ENCODE assay signal across 18 cellular contexts in genomic region chr13:48644951-48645350, GRCh38. TPM values are rescaled to one million over a fixed set of nuclear protein-coding genes. Genes with fewer than 3 reads are reported as not detected.
A peak's percentile ranks its signal among the peaks of the same experiment; 100 is the strongest.
DNase-seq lines count a peak whose midpoint lies in the region; ATAC-seq and TF ChIP-seq lines count a peak whose summit lies in the region.
"Had no signal": no experiment of that assay in that cellular context is flagged by ENCODE, and none has a peak within 500 bp of the region (broad histone marks: within the 10 kb centered on the region; RNA-seq: fewer than 3 reads in every experiment).

No MANE protein-coding gene starts in this region.

- no peaks in the 10 kb centered on the region for H3K27me3 ChIP-seq in BE2C
- H3K27me3 ChIP-seq in endodermal cell (ENCODE audit: control insufficient read depth, insufficient read depth, low read length, poor library complexity, severe bottlenecking) = no peaks in the 10 kb centered on the region
- H3K27me3 ChIP-seq: BLaER1 treated with 17β-estradiol and CSF1 and Interleukin-3, amounts not matched to agents 10 nM and 100 nM had no signal

- H3K9me3 Mint-ChIP-seq in endodermal cell (no peaks in the 10 kb centered on the region), HFFc6 (no peaks in the 10 kb centered on the region), nephron progenitor cell (no peaks in the 10 kb centered on the region)
- H3K9me3 Mint-ChIP-seq: CD8-positive, alpha-beta T cell; GM23338; IgD-negative memory B cell had no signal

- H3K4me3 Mint-ChIP-seq in endodermal cell (no peak overlapping the region), HFFc6 (no peak overlapping the region), nephron progenitor cell (no peak overlapping the region)
- H3K4me3 Mint-ChIP-seq: CD8-positive, alpha-beta T cell; GM23338; IgD-negative memory B cell had no signal

- H3K4me3 ChIP-seq in BE2C (ENCODE audit: low read depth, low read length) = no peak overlapping the region; the same call in 1 of the 2 replicates
- H3K4me3 ChIP-seq in endodermal cell (ENCODE audit: low read length) = peak overlapping the region; percentile 9
- H3K4me3 ChIP-seq: BLaER1 treated with 17β-estradiol and CSF1 and Interleukin-3, amounts not matched to agents 10 nM and 100 nM; GM23338 had no signal

- peaks cover 65% of the 10 kb centered on the region for H3K4me1 ChIP-seq in BE2C
- peaks cover 9% of the 10 kb centered on the region for H3K4me1 ChIP-seq in endodermal cell (ENCODE audit: control insufficient read depth, insufficient read depth, low read length)

- no peak for ATAC-seq in left colon
- ATAC-seq: CD8-positive, alpha-beta T cell; GM23338; HCT116; HepG2 had no signal

- H3K36me3 ChIP-seq in BE2C = no peaks in the 10 kb centered on the region
- no peaks in the 10 kb centered on the region for H3K36me3 ChIP-seq in endodermal cell (ENCODE audit: control insufficient read depth, insufficient read depth, low read length)
- H3K36me3 ChIP-seq: BLaER1 treated with 17β-estradiol and CSF1 and Interleukin-3, amounts not matched to agents 10 nM and 100 nM had no signal

- no peak overlapping the region for H3K27ac ChIP-seq in endodermal cell (ENCODE audit: low read depth, low read length)
- H3K27ac ChIP-seq: BLaER1 treated with 17β-estradiol and CSF1 and Interleukin-3, amounts not matched to agents 10 nM and 100 nM had no signal

- DNase-seq in BE2C (peak; percentile 87), NCI-H524 (lab: John Stamatoyannopoulos, UW) (peak; percentile 85 to 94), endodermal cell (no peak), left kidney (ENCODE audit: low read depth, low spot score) (peak; percentile 7), left colon (no peak), HFFc6 (no peak), nephron progenitor cell (no peak)
- DNase-seq: 8988T; Calu3; CD8-positive, alpha-beta T cell; H7 had no signal

- intact Hi-C loops in left colon (cut with DNase I, micrococcal nuclease) = no loop called here

- H3K9ac ChIP-seq in endodermal cell (ENCODE audit: extremely low read depth, low read length, poor library complexity, severe bottlenecking) = no peak overlapping the region
- H3K9ac ChIP-seq: BLaER1 treated with 17β-estradiol and CSF1 and Interleukin-3, amounts not matched to agents 10 nM and 100 nM had no signal

- peaks cover 32% of the 10 kb centered on the region for H3K4me1 Mint-ChIP-seq in endodermal cell
- no peaks in the 10 kb centered on the region for H3K4me1 Mint-ChIP-seq in HFFc6 (ENCODE audit: low read depth)
- H3K4me1 Mint-ChIP-seq in nephron progenitor cell = peaks cover 21% of the 10 kb centered on the region
- H3K4me1 Mint-ChIP-seq: GM23338, IgD-negative memory B cell had no signal

- H3K9me3 ChIP-seq in BE2C (no peaks in the 10 kb centered on the region; the same call in 1 of the 2 replicates), endodermal cell (ENCODE audit: control insufficient read depth, low read length) (no peaks in the 10 kb centered on the region)
- H3K9me3 ChIP-seq: BLaER1 treated with 17β-estradiol and CSF1 and Interleukin-3, amounts not matched to agents 10 nM and 100 nM had no signal

- TF ChIP-seq CTCF in BE2C (IDR thresholded peaks at IDR 0.05; ENCODE audit: low read depth, low read length) = no peak
- no peak for TF ChIP-seq CTCF in endodermal cell (conservative IDR thresholded peaks at IDR 0.05)
- TF ChIP-seq CTCF in HFFc6 (IDR thresholded peaks at IDR 0.05) = no peak
- TF ChIP-seq CTCF in nephron progenitor cell (IDR thresholded peaks at IDR 0.05) = no peak

- H3K27me3 Mint-ChIP-seq in endodermal cell (ENCODE audit: insufficient read depth) = no peaks in the 10 kb centered on the region
- H3K27me3 Mint-ChIP-seq in HFFc6 (ENCODE audit: insufficient read depth) = peaks cover 33% of the 10 kb centered on the region
- H3K27me3 Mint-ChIP-seq in nephron progenitor cell (ENCODE audit: low read depth, poor library complexity) = peaks cover 7% of the 10 kb centered on the region

- H3K27ac Mint-ChIP-seq in endodermal cell (no peak overlapping the region), HFFc6 (no peak overlapping the region), nephron progenitor cell (no peak overlapping the region)
- H3K27ac Mint-ChIP-seq: CD8-positive, alpha-beta T cell; GM23338; IgD-negative memory B cell had no signal

- no peaks in the 10 kb centered on the region for H3K36me3 Mint-ChIP-seq in endodermal cell (ENCODE audit: low read depth)
- H3K36me3 Mint-ChIP-seq in HFFc6 (ENCODE audit: low read depth) = no peaks in the 10 kb centered on the region
- no peaks in the 10 kb centered on the region for H3K36me3 Mint-ChIP-seq in nephron progenitor cell (ENCODE audit: low read depth)
- H3K36me3 Mint-ChIP-seq: CD8-positive, alpha-beta T cell; IgD-negative memory B cell had no signal

RNA-seq across cellular contexts. Expression of gene CYSLTR2, which starts 8.8 kb away (rescaled TPM):
- 2.2 TPM for polyA plus RNA-seq in BE2C (2012; ENCODE audit: insufficient read depth, insufficient read length, low read depth)
- total RNA-seq in endodermal cell = not detected
- not detected for polyA plus RNA-seq in endodermal cell (2013, experiment 1 of 2)
- 0.08 TPM for polyA plus RNA-seq in endodermal cell (2013, experiment 2 of 2)
- under 1 TPM; 0.27 to 0.36 TPM for total RNA-seq in left colon
- not detected for total RNA-seq in HFFc6 (2021; fragmentation: NEBNext Ultra II Directional; extraction: Animal tissue kit (Norgen Biotek cat#: 25700))
- total RNA-seq: A673, Calu3, GM23338, H7, HepG2 had no signal
- polyA plus RNA-seq: AG04450, GM23338, HepG2, IgD-negative memory B cell had no signal

Comparison
In these comparisons a context has a peak if more than half of its experiments do, and no peak if none do; other contexts are left out.
1. DNase-seq: peak in BE2C (single experiment), NCI-H524 (2 of 2) and left kidney (single experiment); none in endodermal cell (single experiment), left colon (0 of 2), HFFc6 (single experiment) and nephron progenitor cell (single experiment).